Comparison of ENCODE assay signal across 12 cellular contexts in genomic region chr14:93789366-93790130, GRCh38. TPM values are rescaled to one million over a fixed set of nuclear protein-coding genes. Genes with fewer than 3 reads are reported as not detected.
DNase-seq lines count a peak whose midpoint lies in the region; ATAC-seq, FAIRE-seq and TF ChIP-seq lines count a peak whose summit lies in the region.
"Had no signal": no experiment of that assay in that cellular context is flagged by ENCODE, and none has a peak within 500 bp of the region (broad histone marks: within the 10 kb centered on the region; RNA-seq: fewer than 3 reads in every experiment).

No MANE protein-coding gene starts in this region.

- FAIRE-seq in astrocyte (lab: Jason Lieb, UNC), result no peak
- FAIRE-seq: small intestine had no signal

- H3K4me1 ChIP-seq in HAP-1 (peaks cover 16% of the 10 kb centered on the region), astrocyte (ENCODE audit: insufficient read depth, low read length) (no peaks in the 10 kb centered on the region), subcutaneous abdominal adipose tissue (ENCODE audit: control insufficient read depth in 5 of 5, insufficient read depth in 5 of 5, low read length in 5 of 5) (peaks cover 2 to 17% (median 14%) of the 10 kb centered on the region in 5 donors), thyroid gland (peaks cover 5 to 13% of the 10 kb centered on the region in 2 donors)

- H2AFZ ChIP-seq in astrocyte (ENCODE audit: low read depth, low read length), result no peak overlapping the region

- no peaks in the 10 kb centered on the region for H3K36me3 Mint-ChIP-seq in astrocyte (ENCODE audit: low read depth, unreplicated experiment)
- H3K36me3 Mint-ChIP-seq: stimulated activated memory B cell treated with anti-CD40 and anti-IgM and Interleukin-4, amounts not matched to agents 10 μg/mL and 1 μg/mL and 100 μg/mL, for 72 hours had no signal

- DNase-seq in HAP-1 (ENCODE audit: low spot score in 2 of 2), result peak in 1 of 2 experiments; percentile 43
- no peak for DNase-seq in astrocyte (ENCODE audit: low read depth)
- no peak for DNase-seq in AG20443 (ENCODE audit: low spot score)
- DNase-seq in NCI-H2171 (lab: John Stamatoyannopoulos, UW), result no peak
- no peak for DNase-seq in thyroid gland
- DNase-seq: cortex of kidney, NCI-H2029 treated with DMSO at 0.1 percent for 48 hours, small intestine had no signal

- H3K27ac ChIP-seq in astrocyte (ENCODE audit: low read depth, low read length) (no peak overlapping the region), subcutaneous abdominal adipose tissue (ENCODE audit: low read depth, low read length) (no peak overlapping the region), thyroid gland (no peak overlapping the region)

- H3K9me3 Mint-ChIP-seq in astrocyte (ENCODE audit: unreplicated experiment), result peaks cover 2% of the 10 kb centered on the region
- H3K9me3 Mint-ChIP-seq: stimulated activated memory B cell treated with anti-CD40 and anti-IgM and Interleukin-4, amounts not matched to agents 10 μg/mL and 1 μg/mL and 100 μg/mL, for 72 hours had no signal

- H3K4me3 Mint-ChIP-seq in astrocyte (ENCODE audit: unreplicated experiment), result peak overlapping the region; percentile 74
- H3K4me3 Mint-ChIP-seq: stimulated activated memory B cell treated with anti-CD40 and anti-IgM and Interleukin-4, amounts not matched to agents 10 μg/mL and 1 μg/mL and 100 μg/mL, for 72 hours had no signal

- H3K79me2 ChIP-seq in astrocyte (ENCODE audit: insufficient read depth, low read length), result no peaks in the 10 kb centered on the region

- H3K36me3 ChIP-seq in HAP-1 (replicated peaks) (no peaks in the 10 kb centered on the region), astrocyte (ENCODE audit: insufficient read depth, low read length) (no peaks in the 10 kb centered on the region), subcutaneous abdominal adipose tissue (ENCODE audit: control insufficient read depth in 5 of 5, insufficient read depth in 5 of 5, low read length in 5 of 5) (no peaks in the 10 kb centered on the region), thyroid gland (no peaks in the 10 kb centered on the region)

- H3K27me3 Mint-ChIP-seq in astrocyte (ENCODE audit: low read depth, unreplicated experiment), result peaks cover 77% of the 10 kb centered on the region

- H3K9ac ChIP-seq in astrocyte (ENCODE audit: low read length) (no peak overlapping the region), subcutaneous abdominal adipose tissue (ENCODE audit: low read length in 5 of 5) (peak overlapping the region in 1 of 5 donors; percentile 32)

- TF ChIP-seq POLR2A in thyroid gland (IDR thresholded peaks at IDR 0.05), result no peak

- H3K9me3 ChIP-seq in HAP-1 (no peaks in the 10 kb centered on the region), astrocyte (ENCODE audit: insufficient read depth, low read depth, low read length) (no peaks in the 10 kb centered on the region), iPS-18c (ENCODE audit: control insufficient read depth, insufficient read depth, low read length) (no peaks in the 10 kb centered on the region), subcutaneous abdominal adipose tissue (ENCODE audit: control insufficient read depth in 5 of 5, low read length in 5 of 5) (no peaks in the 10 kb centered on the region), thyroid gland (no peaks in the 10 kb centered on the region)

- H3K27me3 ChIP-seq in HAP-1 (ENCODE audit: low read depth), result no peaks in the 10 kb centered on the region
- H3K27me3 ChIP-seq in astrocyte (ENCODE audit: insufficient read depth, low read length), result peaks cover 13% of the 10 kb centered on the region
- peaks cover 3 to 36% (median 3%) of the 10 kb centered on the region in 5 donors for H3K27me3 ChIP-seq in subcutaneous abdominal adipose tissue (ENCODE audit: control insufficient read depth in 5 of 5, insufficient read depth in 4 of 5, low read length in 5 of 5)
- no peaks in the 10 kb centered on the region for H3K27me3 ChIP-seq in thyroid gland

- no peak for ATAC-seq in GM18511 (IDR thresholded peaks at IDR 0.05; ENCODE audit: unreplicated experiment)
- ATAC-seq: stimulated activated memory B cell treated with anti-CD40 and anti-IgM and Interleukin-4, amounts not matched to agents 10 μg/mL and 1 μg/mL and 100 μg/mL, for 72 hours had no signal

- no peaks in the 10 kb centered on the region for H4K20me1 ChIP-seq in astrocyte (ENCODE audit: insufficient read depth, low read length)

- WGBS in thyroid gland, 2 donors, result 48 to 64% methylated on average over 18 of the region's 18 CpGs

- peaks cover 5% of the 10 kb centered on the region for H3K4me1 Mint-ChIP-seq in astrocyte (ENCODE audit: low read depth, unreplicated experiment)

- H3K4me3 ChIP-seq in HAP-1 (peak overlapping the region; percentile 48), astrocyte (ENCODE audit: insufficient read depth, low read depth, low read length) (no peak overlapping the region), iPS-18c (ENCODE audit: insufficient read depth, low read depth, low read length) (peak overlapping the region; percentile 75; the same call in 1 of the 2 replicates), subcutaneous abdominal adipose tissue (ENCODE audit: low read depth in 1 of 5, low read length in 5 of 5) (peak overlapping the region in 4 of 5 donors; percentile 41 to 69 (median 56)), thyroid gland (replicated peaks in 1 of 3) (peak overlapping the region in 1 of 3 donors; percentile 54)

- TF ChIP-seq CTCF in astrocyte (IDR thresholded peaks at IDR 0.05; ENCODE audit: insufficient read depth, low read depth, low read length) (no peak), thyroid gland (IDR thresholded peaks at IDR 0.05) (peak in 1 of 6 experiments; percentile 2)

- no peak overlapping the region for H3K27ac Mint-ChIP-seq in astrocyte (ENCODE audit: unreplicated experiment)
- H3K27ac Mint-ChIP-seq: stimulated activated memory B cell treated with anti-CD40 and anti-IgM and Interleukin-4, amounts not matched to agents 10 μg/mL and 1 μg/mL and 100 μg/mL, for 72 hours had no signal

- in situ Hi-C loops in HAP-1 (cut with MboI; ENCODE audit: low sequenced_read_pairs), result no loop called here

- peak overlapping the region; percentile 46 for H3K4me2 ChIP-seq in astrocyte (ENCODE audit: low read length)

- intact Hi-C loops in thyroid gland (cut with DNase I), result loop anchor here (5.0 to 10.0 kb wide), 2 partner anchors 105 to 132 kb away; no protein-coding TSS in a partner anchor

RNA-seq across cellular contexts. Expression of gene PRIMA1, which starts 1.3 kb away (rescaled TPM):
- total RNA-seq in astrocyte (not detected in 2 replicates), thyroid gland (under 1 TPM; 0.33 to 0.88 (median 0.64) TPM)
